8 cellular contexts compared by ENCODE assay signal in genomic region chr2:185208261-185208660, GRCh38.
A peak's percentile ranks its signal among the peaks of the same experiment; 100 is the strongest.
DNase-seq lines count a peak whose midpoint lies in the region; ATAC-seq, FAIRE-seq and TF ChIP-seq lines count a peak whose summit lies in the region.

No MANE protein-coding gene starts in this region.

- no peaks in the 10 kb centered on the region for H3K36me3 Mint-ChIP-seq in stimulated activated effector memory CD8-positive, alpha-beta T cell treated with anti-CD3 and anti-CD28 coated beads, Interleukin-12 subunit alpha, Interleukin-12 subunit beta, amount 100 ng/mL, for 72 hours

- H3K4me3 ChIP-seq in bronchial epithelial cell (ENCODE audit: low read depth, low read length) = no peak overlapping the region

- no peak overlapping the region for H3K27ac Mint-ChIP-seq in stimulated activated effector memory CD8-positive, alpha-beta T cell treated with anti-CD3 and anti-CD28 coated beads, Interleukin-12 subunit alpha, Interleukin-12 subunit beta, amount 100 ng/mL, for 72 hours

- no peak for ATAC-seq in GM21390 (IDR thresholded peaks at IDR 0.05; ENCODE audit: unreplicated experiment)
- ATAC-seq in stimulated activated effector memory CD8-positive, alpha-beta T cell treated with anti-CD3 and anti-CD28 coated beads, Interleukin-12 subunit alpha, Interleukin-12 subunit beta, amount 100 ng/mL, for 72 hours = no peak

- H3K4me1 Mint-ChIP-seq in stimulated activated effector memory CD8-positive, alpha-beta T cell treated with anti-CD3 and anti-CD28 coated beads, Interleukin-12 subunit alpha, Interleukin-12 subunit beta, amount 100 ng/mL, for 72 hours = no peaks in the 10 kb centered on the region

- TF ChIP-seq CTCF in bronchial epithelial cell (IDR thresholded peaks at IDR 0.05; ENCODE audit: insufficient read depth, low read length, severe bottlenecking) = peak; percentile 44

- DNase-seq in NCI-H526 (lab: John Stamatoyannopoulos, UW) (peak; percentile 19 to 51), NCI-H526 treated with DMSO at 0.1 percent for 48 hours (lab: John Stamatoyannopoulos, UW) (no peak), NCI-H146 treated with DMSO at 0.1 percent for 48 hours (lab: John Stamatoyannopoulos, UW; ENCODE audit: unreplicated experiment) (peak; percentile 10), bronchial epithelial cell (ENCODE audit: low read depth) (peak; percentile 49), renal cortical epithelial cell (ENCODE audit: low read depth) (peak; percentile 63), NOMO-1 treated with DMSO at 0.1 percent for 48 hours (lab: John Stamatoyannopoulos, UW; ENCODE audit: unreplicated experiment) (no peak)
- DNase-seq in stimulated activated effector memory CD8-positive, alpha-beta T cell treated with anti-CD3 and anti-CD28 coated beads, Interleukin-12 subunit alpha, Interleukin-12 subunit beta, amount 100 ng/mL, for 72 hours (ENCODE audit: low spot score in 2 of 2) = no peak

- no peak overlapping the region for H3K4me3 Mint-ChIP-seq in stimulated activated effector memory CD8-positive, alpha-beta T cell treated with anti-CD3 and anti-CD28 coated beads, Interleukin-12 subunit alpha, Interleukin-12 subunit beta, amount 100 ng/mL, for 72 hours

- H3K27me3 ChIP-seq in bronchial epithelial cell (ENCODE audit: control insufficient read depth, insufficient read depth, low read length) = no peaks in the 10 kb centered on the region

- no peaks in the 10 kb centered on the region for H3K36me3 ChIP-seq in bronchial epithelial cell (ENCODE audit: control insufficient read depth, insufficient read depth, low read length)

- FAIRE-seq in bronchial epithelial cell (lab: Jason Lieb, UNC) = no peak

- H3K9me3 Mint-ChIP-seq in stimulated activated effector memory CD8-positive, alpha-beta T cell treated with anti-CD3 and anti-CD28 coated beads, Interleukin-12 subunit alpha, Interleukin-12 subunit beta, amount 100 ng/mL, for 72 hours = peaks cover 16% of the 10 kb centered on the region

Comparison
In these comparisons a context has a peak if more than half of its experiments do, and no peak if none do; other contexts are left out.
1. DNase-seq: peak in NCI-H526 (2 of 2), NCI-H146 treated with DMSO at 0.1 percent for 48 hours (single experiment), bronchial epithelial cell (single experiment) and renal cortical epithelial cell (single experiment); none in NCI-H526 treated with DMSO at 0.1 percent for 48 hours (single experiment), NOMO-1 treated with DMSO at 0.1 percent for 48 hours (single experiment) and stimulated activated effector memory CD8-positive, alpha-beta T cell treated with anti-CD3 and anti-CD28 coated beads, Interleukin-12 subunit alpha, Interleukin-12 subunit beta, amount 100 ng/mL, for 72 hours (0 of 2).